Comparison of ENCODE assay signal across 6 cellular contexts in genomic region chr18:12874992-12875391, GRCh38. TPM values are rescaled to one million over a fixed set of nuclear protein-coding genes. Genes with fewer than 3 reads are reported as not detected.
DNase-seq lines count a peak whose midpoint lies in the region; ATAC-seq and TF ChIP-seq lines count a peak whose summit lies in the region.
"Not testable (repeated sequence)": the region's sequence is repeated elsewhere in the genome, so short reads cannot be mapped to it uniquely, and the experiment has no call there.

No MANE protein-coding gene starts in this region.

- H3K79me2 ChIP-seq in DND-41 (ENCODE audit: insufficient read depth, low read length): peaks cover 82% of the 10 kb centered on the region

- not testable (repeated sequence) for H2AFZ ChIP-seq in DND-41 (ENCODE audit: low read depth, low read length)

- H3K36me3 ChIP-seq in DND-41 (ENCODE audit: insufficient read depth, low read length): peaks cover 23% of the 10 kb centered on the region
- H3K36me3 ChIP-seq in WERI-Rb-1, cardiac muscle cell: not testable (repeated sequence)

- H3K4me1 ChIP-seq in DND-41 (ENCODE audit: insufficient read depth, low read length) (peaks cover 42% of the 10 kb centered on the region), cardiac muscle cell (ENCODE audit: low read depth) (peaks cover 14% of the 10 kb centered on the region)

- H3K27me3 Mint-ChIP-seq in central memory CD8-positive, alpha-beta T cell; natural killer cell treated with Interleukin-12 subunit alpha and Interleukin-12 subunit beta and Interleukin-15 and Interleukin-18, amount 100 ng/mL, for 72 hours; stimulated activated memory B cell treated with anti-CD40 and anti-IgM and Interleukin-4, amounts not matched to agents 10 μg/mL and 1 μg/mL and 100 μg/mL, for 72 hours: not testable (repeated sequence)

- H3K9me3 ChIP-seq in DND-41 (ENCODE audit: insufficient read depth, low read length, severe bottlenecking); WERI-Rb-1 (ENCODE audit: severe bottlenecking); cardiac muscle cell (ENCODE audit: low read depth): not testable (repeated sequence)

- peak overlapping the region; percentile 69 for H3K27ac Mint-ChIP-seq in central memory CD8-positive, alpha-beta T cell (ENCODE audit: low read depth)
- H3K27ac Mint-ChIP-seq in natural killer cell treated with Interleukin-12 subunit alpha and Interleukin-12 subunit beta and Interleukin-15 and Interleukin-18, amount 100 ng/mL, for 72 hours: peak overlapping the region; percentile 80 to 98
- H3K27ac Mint-ChIP-seq in stimulated activated memory B cell treated with anti-CD40 and anti-IgM and Interleukin-4, amounts not matched to agents 10 μg/mL and 1 μg/mL and 100 μg/mL, for 72 hours: peak overlapping the region; percentile 72

- H3K9ac ChIP-seq in DND-41 (ENCODE audit: low read depth, low read length): not testable (repeated sequence)

- H3K27ac ChIP-seq in DND-41 (ENCODE audit: low read length) (peak overlapping the region; percentile 9; the same call in 1 of the 2 replicates), WERI-Rb-1 (peak overlapping the region; percentile 26), cardiac muscle cell (peak overlapping the region; percentile 30)

- not testable (repeated sequence) for H3K36me3 Mint-ChIP-seq in central memory CD8-positive, alpha-beta T cell (ENCODE audit: insufficient read depth)
- H3K36me3 Mint-ChIP-seq in natural killer cell treated with Interleukin-12 subunit alpha and Interleukin-12 subunit beta and Interleukin-15 and Interleukin-18, amount 100 ng/mL, for 72 hours: peaks cover 18% of the 10 kb centered on the region
- H3K36me3 Mint-ChIP-seq in stimulated activated memory B cell treated with anti-CD40 and anti-IgM and Interleukin-4, amounts not matched to agents 10 μg/mL and 1 μg/mL and 100 μg/mL, for 72 hours: peaks cover 11% of the 10 kb centered on the region

- TF ChIP-seq CTCF in DND-41 (IDR thresholded peaks at IDR 0.05; ENCODE audit: borderline replicate concordance, extremely low read depth, low read length, poor library complexity, severe bottlenecking); WERI-Rb-1 (IDR thresholded peaks at IDR 0.05; ENCODE audit: low read depth, low read length); cardiac muscle cell (IDR thresholded peaks at IDR 0.05; ENCODE audit: low read depth, low read length): not testable (repeated sequence)

- not testable (repeated sequence) for H3K27me3 ChIP-seq in DND-41 (ENCODE audit: insufficient read depth, low read length, poor library complexity); WERI-Rb-1 (ENCODE audit: insufficient read depth, low read depth, severe bottlenecking); cardiac muscle cell

- H4K20me1 ChIP-seq in DND-41 (ENCODE audit: insufficient read depth, low read length): not testable (repeated sequence)

- H3K4me1 Mint-ChIP-seq in central memory CD8-positive, alpha-beta T cell: peaks cover 40% of the 10 kb centered on the region
- peaks cover 42 to 43% of the 10 kb centered on the region in 2 donors for H3K4me1 Mint-ChIP-seq in natural killer cell treated with Interleukin-12 subunit alpha and Interleukin-12 subunit beta and Interleukin-15 and Interleukin-18, amount 100 ng/mL, for 72 hours (ENCODE audit: low read depth in 2 of 2)
- peaks cover 43% of the 10 kb centered on the region for H3K4me1 Mint-ChIP-seq in stimulated activated memory B cell treated with anti-CD40 and anti-IgM and Interleukin-4, amounts not matched to agents 10 μg/mL and 1 μg/mL and 100 μg/mL, for 72 hours

- not testable (repeated sequence) for DNase-seq in DND-41; WERI-Rb-1; central memory CD8-positive, alpha-beta T cell (ENCODE audit: low spot score in 2 of 2); cardiac muscle cell (ENCODE audit: low read depth in 1 of 2, low spot score in 1 of 2); natural killer cell treated with Interleukin-12 subunit alpha and Interleukin-12 subunit beta and Interleukin-15 and Interleukin-18, amount 100 ng/mL, for 72 hours (ENCODE audit: low spot score)

- H3K4me2 ChIP-seq in DND-41 (ENCODE audit: insufficient read depth, low read length): not testable (repeated sequence)

- not testable (repeated sequence) for H3K9me3 Mint-ChIP-seq in central memory CD8-positive, alpha-beta T cell; natural killer cell treated with Interleukin-12 subunit alpha and Interleukin-12 subunit beta and Interleukin-15 and Interleukin-18, amount 100 ng/mL, for 72 hours; stimulated activated memory B cell treated with anti-CD40 and anti-IgM and Interleukin-4, amounts not matched to agents 10 μg/mL and 1 μg/mL and 100 μg/mL, for 72 hours

- ATAC-seq in DND-41 (ENCODE audit: insufficient read depth, low read depth); central memory CD8-positive, alpha-beta T cell (replicated peaks; ENCODE audit: extremely low read depth, poor library complexity, severe bottlenecking); natural killer cell treated with Interleukin-12 subunit alpha and Interleukin-12 subunit beta and Interleukin-15 and Interleukin-18, amount 100 ng/mL, for 72 hours; stimulated activated memory B cell treated with anti-CD40 and anti-IgM and Interleukin-4, amounts not matched to agents 10 μg/mL and 1 μg/mL and 100 μg/mL, for 72 hours: not testable (repeated sequence)

- not testable (repeated sequence) for H3K4me3 ChIP-seq in DND-41 (ENCODE audit: low read depth in 1 of 2, low read length in 2 of 2); WERI-Rb-1 (ENCODE audit: low read depth, low read length); cardiac muscle cell

- not testable (repeated sequence) for H3K4me3 Mint-ChIP-seq in central memory CD8-positive, alpha-beta T cell; natural killer cell treated with Interleukin-12 subunit alpha and Interleukin-12 subunit beta and Interleukin-15 and Interleukin-18, amount 100 ng/mL, for 72 hours; stimulated activated memory B cell treated with anti-CD40 and anti-IgM and Interleukin-4, amounts not matched to agents 10 μg/mL and 1 μg/mL and 100 μg/mL, for 72 hours

RNA-seq across cellular contexts. Expression of gene PTPN2, which starts 9.0 kb away (rescaled TPM):
- total RNA-seq in cardiac muscle cell: 20.4 and 24.7 TPM in 2 replicates
- polyA plus RNA-seq in cardiac muscle cell: 25.4 and 29.8 TPM in 2 replicates
- 100 to 1,000 TPM; 151 to 156 TPM for total RNA-seq in natural killer cell treated with Interleukin-12 subunit alpha and Interleukin-12 subunit beta and Interleukin-15 and Interleukin-18, amount 100 ng/mL, for 72 hours
